In the genomic region with DNA sequence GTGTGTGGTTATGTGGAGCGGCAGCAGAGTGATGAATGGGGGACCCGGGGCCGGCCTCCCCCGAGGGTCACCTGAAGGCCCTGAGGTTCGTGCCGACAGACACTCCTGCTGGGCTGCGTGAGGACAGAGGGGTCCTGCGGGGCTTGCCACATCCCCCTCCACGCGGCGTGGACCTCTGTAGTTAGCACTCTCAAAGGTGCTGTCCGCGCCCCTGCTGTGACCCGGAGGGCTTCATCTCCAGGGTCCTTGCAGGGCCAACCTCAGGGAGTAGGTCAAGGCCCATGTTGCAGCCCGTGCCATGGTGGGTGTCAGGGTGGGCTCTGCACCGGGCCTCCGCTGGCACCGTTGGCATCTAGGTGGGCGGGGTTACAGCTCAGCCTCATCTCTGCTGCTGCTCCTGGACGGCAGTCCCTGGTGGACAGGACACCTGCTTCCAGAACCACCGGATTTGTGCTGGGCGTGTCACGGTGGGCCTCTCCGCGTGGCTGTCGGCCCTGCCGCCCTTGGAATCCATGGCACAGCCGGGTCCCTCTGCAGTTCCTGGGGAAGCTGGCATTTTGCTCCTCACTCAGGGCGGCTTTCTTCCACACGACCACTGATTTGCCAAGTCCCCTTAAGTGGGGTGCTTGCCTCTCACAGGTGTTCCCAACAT, we compare ENCODE assay signal across 25 cellular contexts.
"Had no signal": no experiment of that assay in that cellular context is flagged by ENCODE, and none has a peak within 500 bp of the region (broad histone marks: within the 10 kb centered on the region; RNA-seq: fewer than 3 reads in every experiment).

No MANE protein-coding gene starts in this region.

- H3K36me3 ChIP-seq: neural progenitor cell, ovary had no signal

- H3K27me3 ChIP-seq: gastrocnemius medialis, neural progenitor cell, ovary, spleen, tibial nerve, upper lobe of right lung, vagina had no signal

- H2AFZ ChIP-seq: neural progenitor cell had no signal

- FAIRE-seq: endometrium, kidney had no signal

- H3K9ac ChIP-seq: neural progenitor cell had no signal

- H3K4me3 ChIP-seq: gastrocnemius medialis, left ventricle myocardium inferior, lung, neural progenitor cell, ovary, psoas muscle, skin epidermis, spleen, thoracic aorta, tibial nerve, upper lobe of right lung, vagina had no signal

- H3K9me3 ChIP-seq: gastrocnemius medialis, left ventricle myocardium inferior, ovary, psoas muscle, spleen, thoracic aorta, tibial nerve, upper lobe of right lung, vagina had no signal

- ATAC-seq: effector memory CD8-positive, alpha-beta T cell; natural killer cell; stimulated activated memory B cell treated with anti-CD40 and anti-IgM and Interleukin-4, amounts not matched to agents 10 μg/mL and 1 μg/mL and 100 μg/mL, for 72 hours; stimulated activated naive CD8-positive, alpha-beta T cell treated with anti-CD3 and anti-CD28 coated beads, Interleukin-15, Interleukin-2, amounts not matched to agents 100 U/mL and 50 U/mL, for 24 hours had no signal

- H3K27ac ChIP-seq: epithelial cell of prostate, left ventricle myocardium inferior, neural progenitor cell, ovary, skin epidermis, spleen, thoracic aorta, tibial nerve, upper lobe of right lung, vagina had no signal

- H3K4me1 ChIP-seq: neural progenitor cell, spleen, tibial nerve, upper lobe of right lung, vagina had no signal

- DNase-seq: cerebellar nuclear complex; cortex of kidney; effector memory CD8-positive, alpha-beta T cell; foreskin fibroblast; gastrocnemius medialis; head of caudate nucleus; left ventricle myocardium inferior; natural killer cell; nucleus accumbens; ovary; psoas muscle; spleen; stimulated activated CD4-positive, alpha-beta T cell treated with anti-CD3 and anti-CD28 coated beads, Interleukin-4, amount 100 ng/mL, for 4 hours; stimulated activated naive CD8-positive, alpha-beta T cell treated with anti-CD3 and anti-CD28 coated beads, Interleukin-15, Interleukin-2, amounts not matched to agents 100 U/mL and 50 U/mL, for 24 hours; upper lobe of right lung had no signal

- H3K4me2 ChIP-seq: neural progenitor cell had no signal
